Comparison of ENCODE assay signal across 12 cellular contexts in genomic region chr2:208363485-208363884, GRCh38. TPM values are rescaled to one million over a fixed set of nuclear protein-coding genes. Genes with fewer than 3 reads are reported as not detected.
DNase-seq lines count a peak whose midpoint lies in the region; ATAC-seq, FAIRE-seq and TF ChIP-seq lines count a peak whose summit lies in the region.
"Had no signal": no experiment of that assay in that cellular context is flagged by ENCODE, and none has a peak within 500 bp of the region (broad histone marks: within the 10 kb centered on the region; RNA-seq: fewer than 3 reads in every experiment).

No MANE protein-coding gene starts in this region.

- 88 to 90% methylated on average over 2 of the region's 2 CpGs for WGBS in pancreas, 2 donors

- ATAC-seq in stimulated activated naive CD8-positive, alpha-beta T cell treated with anti-CD3 and anti-CD28 coated beads, Interleukin-15, amount 100 ng/mL, for 72 hours = peak; percentile 41
- no peak for ATAC-seq in stimulated activated naive CD8-positive, alpha-beta T cell treated with anti-CD3 and anti-CD28 coated beads, Interleukin-15, Interleukin-2, amounts not matched to agents 100 U/mL and 50 U/mL, for 24 hours
- ATAC-seq in HG03135 (IDR thresholded peaks at IDR 0.05; ENCODE audit: unreplicated experiment) = peak; percentile 56
- ATAC-seq in GM19035 (IDR thresholded peaks at IDR 0.05; ENCODE audit: unreplicated experiment) = no peak
- no peak for ATAC-seq in pancreas

- H3K27ac ChIP-seq in pancreas = no peak overlapping the region
- H3K27ac ChIP-seq: BLaER1 treated with 17β-estradiol and CSF1 and Interleukin-3, amounts not matched to agents 10 nM and 100 nM; KMS-11 had no signal

- intact Hi-C loops in pancreas (cut with DNase I) = no loop called here

- H3K27me3 ChIP-seq in adipocyte (replicated peaks; ENCODE audit: control insufficient read depth, insufficient read depth, low read length) = no peaks in the 10 kb centered on the region
- H3K27me3 ChIP-seq in pancreas = no peaks in the 10 kb centered on the region
- H3K27me3 ChIP-seq: BLaER1 treated with 17β-estradiol and CSF1 and Interleukin-3, amounts not matched to agents 10 nM and 100 nM had no signal

- FAIRE-seq in pancreas (lab: Jason Lieb, UNC) = no peak

- no peaks in the 10 kb centered on the region for H3K27me3 Mint-ChIP-seq in stimulated activated naive CD8-positive, alpha-beta T cell treated with anti-CD3 and anti-CD28 coated beads, Interleukin-15, amount 100 ng/mL, for 72 hours

- peaks cover 10% of the 10 kb centered on the region for H3K4me1 Mint-ChIP-seq in stimulated activated naive CD8-positive, alpha-beta T cell treated with anti-CD3 and anti-CD28 coated beads, Interleukin-15, amount 100 ng/mL, for 72 hours

- H3K4me1 ChIP-seq in adipocyte (ENCODE audit: control insufficient read depth, insufficient read depth, low read length) (peaks cover 13% of the 10 kb centered on the region), pancreas (no peaks in the 10 kb centered on the region)

- H3K36me3 ChIP-seq in adipocyte (ENCODE audit: control insufficient read depth, insufficient read depth, low read length, severe bottlenecking) = no peaks in the 10 kb centered on the region
- H3K36me3 ChIP-seq in pancreas = no peaks in the 10 kb centered on the region

- no peak overlapping the region for H3K4me3 Mint-ChIP-seq in stimulated activated naive CD8-positive, alpha-beta T cell treated with anti-CD3 and anti-CD28 coated beads, Interleukin-15, amount 100 ng/mL, for 72 hours

- no peak for TF ChIP-seq CTCF in pancreas (IDR thresholded peaks at IDR 0.05)

- H3K4me3 ChIP-seq in adipocyte (ENCODE audit: low read length) = no peak overlapping the region
- no peak overlapping the region for H3K4me3 ChIP-seq in pancreas
- H3K4me3 ChIP-seq: BLaER1 treated with 17β-estradiol and CSF1 and Interleukin-3, amounts not matched to agents 10 nM and 100 nM had no signal

- no peak for DNase-seq in stimulated activated naive CD8-positive, alpha-beta T cell treated with anti-CD3 and anti-CD28 coated beads, Interleukin-15, amount 100 ng/mL, for 72 hours
- DNase-seq in stimulated activated naive CD8-positive, alpha-beta T cell treated with anti-CD3 and anti-CD28 coated beads, Interleukin-15, Interleukin-2, amounts not matched to agents 100 U/mL and 50 U/mL, for 24 hours = no peak
- DNase-seq in adipocyte (ENCODE audit: low read depth) (peak; percentile 79), NCI-H526 (lab: John Stamatoyannopoulos, UW) (no peak), pancreas (no peak)
- no peak for DNase-seq in activated CD4-positive, alpha-beta T cell treated with anti-CD3 and anti-CD28 coated beads, Interleukin-2, amount 50 U/mL, for 1 hour
- DNase-seq: activated CD4-positive, alpha-beta T cell treated with anti-CD3 and anti-CD28 coated beads, Interleukin-2, amount 50 U/mL, for 4 hours had no signal

- peaks cover 11% of the 10 kb centered on the region in 2 donors for H3K9me3 Mint-ChIP-seq in stimulated activated naive CD8-positive, alpha-beta T cell treated with anti-CD3 and anti-CD28 coated beads, Interleukin-15, amount 100 ng/mL, for 72 hours

- no peak overlapping the region for H3K9ac ChIP-seq in adipocyte (ENCODE audit: low read length)
- H3K9ac ChIP-seq: BLaER1 treated with 17β-estradiol and CSF1 and Interleukin-3, amounts not matched to agents 10 nM and 100 nM; KMS-11 had no signal

- H3K9me3 ChIP-seq in adipocyte (ENCODE audit: control insufficient read depth, low read length) = peaks cover 6% of the 10 kb centered on the region
- no peaks in the 10 kb centered on the region for H3K9me3 ChIP-seq in pancreas

- peak overlapping the region in 1 of 2 donors; percentile 22 for H3K27ac Mint-ChIP-seq in stimulated activated naive CD8-positive, alpha-beta T cell treated with anti-CD3 and anti-CD28 coated beads, Interleukin-15, amount 100 ng/mL, for 72 hours

RNA-seq across cellular contexts. Expression of gene PTH2R, which starts 43.1 kb away (rescaled TPM):
- total RNA-seq in pancreas = under 1 TPM; 0.19 to 0.62 (median 0.46) TPM
- polyA plus RNA-seq in pancreas = 1 to 10 TPM in 1 of 2 donors, under 1 TPM in 1; 0.49 to 1.5 TPM
- total RNA-seq: glomerular endothelial cell had no signal

Comparison
In these comparisons a context has a peak if more than half of its experiments do, and no peak if none do; other contexts are left out.
1. ATAC-seq: peak in stimulated activated naive CD8-positive, alpha-beta T cell treated with anti-CD3 and anti-CD28 coated beads, Interleukin-15, amount 100 ng/mL, for 72 hours (single experiment) and HG03135 (single experiment); none in stimulated activated naive CD8-positive, alpha-beta T cell treated with anti-CD3 and anti-CD28 coated beads, Interleukin-15, Interleukin-2, amounts not matched to agents 100 U/mL and 50 U/mL, for 24 hours (single experiment), GM19035 (single experiment) and pancreas (0 of 4).